1 cellular context compared by ENCODE assay signal in the genomic region with DNA sequence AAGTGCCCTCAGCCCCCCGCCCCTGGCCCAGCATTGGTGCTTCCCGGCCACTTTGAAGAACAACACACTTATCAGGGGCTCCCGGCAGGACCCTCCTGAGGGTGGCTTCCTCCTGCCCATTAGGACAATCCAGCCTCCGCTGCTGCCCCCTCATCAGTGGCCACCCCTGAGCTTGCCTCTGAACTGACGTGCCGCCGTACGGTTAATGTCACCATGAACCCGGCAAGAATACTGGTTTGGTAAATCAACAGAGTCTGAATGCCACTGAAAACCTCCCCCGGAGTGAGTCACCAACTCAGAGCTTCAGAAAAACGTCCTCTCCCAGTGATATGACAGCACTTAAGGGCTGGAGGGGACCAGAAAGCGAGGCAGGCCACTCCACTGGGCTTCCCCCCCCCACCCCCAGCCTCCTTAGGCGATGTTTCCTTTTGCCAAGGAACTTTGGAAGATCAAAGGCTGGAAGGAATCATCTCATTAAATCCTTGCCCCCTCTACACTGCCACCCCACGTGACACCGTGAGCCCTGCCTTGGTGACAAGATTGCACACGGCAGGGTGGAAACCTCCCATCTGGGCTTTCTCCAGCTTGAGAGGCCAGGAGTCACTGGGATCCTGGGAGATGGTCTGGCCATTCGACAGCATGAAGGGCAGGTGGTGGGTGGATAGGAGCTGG.
TF ChIP-seq lines count a peak whose summit lies in the region.

No MANE protein-coding gene starts in this region.

TF ChIP-seq in GM23338, 12 proteins besides CTCF, POLR2A, EP300 and RAD21 (continued from another document):
- TF ChIP-seq, protein P1, sequence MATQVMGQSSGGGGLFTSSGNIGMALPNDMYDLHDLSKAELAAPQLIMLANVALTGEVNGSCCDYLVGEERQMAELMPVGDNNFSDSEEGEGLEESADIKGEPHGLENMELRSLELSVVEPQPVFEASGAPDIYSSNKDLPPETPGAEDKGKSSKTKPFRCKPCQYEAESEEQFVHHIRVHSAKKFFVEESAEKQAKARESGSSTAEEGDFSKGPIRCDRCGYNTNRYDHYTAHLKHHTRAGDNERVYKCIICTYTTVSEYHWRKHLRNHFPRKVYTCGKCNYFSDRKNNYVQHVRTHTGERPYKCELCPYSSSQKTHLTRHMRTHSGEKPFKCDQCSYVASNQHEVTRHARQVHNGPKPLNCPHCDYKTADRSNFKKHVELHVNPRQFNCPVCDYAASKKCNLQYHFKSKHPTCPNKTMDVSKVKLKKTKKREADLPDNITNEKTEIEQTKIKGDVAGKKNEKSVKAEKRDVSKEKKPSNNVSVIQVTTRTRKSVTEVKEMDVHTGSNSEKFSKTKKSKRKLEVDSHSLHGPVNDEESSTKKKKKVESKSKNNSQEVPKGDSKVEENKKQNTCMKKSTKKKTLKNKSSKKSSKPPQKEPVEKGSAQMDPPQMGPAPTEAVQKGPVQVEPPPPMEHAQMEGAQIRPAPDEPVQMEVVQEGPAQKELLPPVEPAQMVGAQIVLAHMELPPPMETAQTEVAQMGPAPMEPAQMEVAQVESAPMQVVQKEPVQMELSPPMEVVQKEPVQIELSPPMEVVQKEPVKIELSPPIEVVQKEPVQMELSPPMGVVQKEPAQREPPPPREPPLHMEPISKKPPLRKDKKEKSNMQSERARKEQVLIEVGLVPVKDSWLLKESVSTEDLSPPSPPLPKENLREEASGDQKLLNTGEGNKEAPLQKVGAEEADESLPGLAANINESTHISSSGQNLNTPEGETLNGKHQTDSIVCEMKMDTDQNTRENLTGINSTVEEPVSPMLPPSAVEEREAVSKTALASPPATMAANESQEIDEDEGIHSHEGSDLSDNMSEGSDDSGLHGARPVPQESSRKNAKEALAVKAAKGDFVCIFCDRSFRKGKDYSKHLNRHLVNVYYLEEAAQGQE (IDR thresholded peaks at IDR 0.05; ENCODE audit: unreplicated experiment), result no peak
- TF ChIP-seq, protein P2, sequence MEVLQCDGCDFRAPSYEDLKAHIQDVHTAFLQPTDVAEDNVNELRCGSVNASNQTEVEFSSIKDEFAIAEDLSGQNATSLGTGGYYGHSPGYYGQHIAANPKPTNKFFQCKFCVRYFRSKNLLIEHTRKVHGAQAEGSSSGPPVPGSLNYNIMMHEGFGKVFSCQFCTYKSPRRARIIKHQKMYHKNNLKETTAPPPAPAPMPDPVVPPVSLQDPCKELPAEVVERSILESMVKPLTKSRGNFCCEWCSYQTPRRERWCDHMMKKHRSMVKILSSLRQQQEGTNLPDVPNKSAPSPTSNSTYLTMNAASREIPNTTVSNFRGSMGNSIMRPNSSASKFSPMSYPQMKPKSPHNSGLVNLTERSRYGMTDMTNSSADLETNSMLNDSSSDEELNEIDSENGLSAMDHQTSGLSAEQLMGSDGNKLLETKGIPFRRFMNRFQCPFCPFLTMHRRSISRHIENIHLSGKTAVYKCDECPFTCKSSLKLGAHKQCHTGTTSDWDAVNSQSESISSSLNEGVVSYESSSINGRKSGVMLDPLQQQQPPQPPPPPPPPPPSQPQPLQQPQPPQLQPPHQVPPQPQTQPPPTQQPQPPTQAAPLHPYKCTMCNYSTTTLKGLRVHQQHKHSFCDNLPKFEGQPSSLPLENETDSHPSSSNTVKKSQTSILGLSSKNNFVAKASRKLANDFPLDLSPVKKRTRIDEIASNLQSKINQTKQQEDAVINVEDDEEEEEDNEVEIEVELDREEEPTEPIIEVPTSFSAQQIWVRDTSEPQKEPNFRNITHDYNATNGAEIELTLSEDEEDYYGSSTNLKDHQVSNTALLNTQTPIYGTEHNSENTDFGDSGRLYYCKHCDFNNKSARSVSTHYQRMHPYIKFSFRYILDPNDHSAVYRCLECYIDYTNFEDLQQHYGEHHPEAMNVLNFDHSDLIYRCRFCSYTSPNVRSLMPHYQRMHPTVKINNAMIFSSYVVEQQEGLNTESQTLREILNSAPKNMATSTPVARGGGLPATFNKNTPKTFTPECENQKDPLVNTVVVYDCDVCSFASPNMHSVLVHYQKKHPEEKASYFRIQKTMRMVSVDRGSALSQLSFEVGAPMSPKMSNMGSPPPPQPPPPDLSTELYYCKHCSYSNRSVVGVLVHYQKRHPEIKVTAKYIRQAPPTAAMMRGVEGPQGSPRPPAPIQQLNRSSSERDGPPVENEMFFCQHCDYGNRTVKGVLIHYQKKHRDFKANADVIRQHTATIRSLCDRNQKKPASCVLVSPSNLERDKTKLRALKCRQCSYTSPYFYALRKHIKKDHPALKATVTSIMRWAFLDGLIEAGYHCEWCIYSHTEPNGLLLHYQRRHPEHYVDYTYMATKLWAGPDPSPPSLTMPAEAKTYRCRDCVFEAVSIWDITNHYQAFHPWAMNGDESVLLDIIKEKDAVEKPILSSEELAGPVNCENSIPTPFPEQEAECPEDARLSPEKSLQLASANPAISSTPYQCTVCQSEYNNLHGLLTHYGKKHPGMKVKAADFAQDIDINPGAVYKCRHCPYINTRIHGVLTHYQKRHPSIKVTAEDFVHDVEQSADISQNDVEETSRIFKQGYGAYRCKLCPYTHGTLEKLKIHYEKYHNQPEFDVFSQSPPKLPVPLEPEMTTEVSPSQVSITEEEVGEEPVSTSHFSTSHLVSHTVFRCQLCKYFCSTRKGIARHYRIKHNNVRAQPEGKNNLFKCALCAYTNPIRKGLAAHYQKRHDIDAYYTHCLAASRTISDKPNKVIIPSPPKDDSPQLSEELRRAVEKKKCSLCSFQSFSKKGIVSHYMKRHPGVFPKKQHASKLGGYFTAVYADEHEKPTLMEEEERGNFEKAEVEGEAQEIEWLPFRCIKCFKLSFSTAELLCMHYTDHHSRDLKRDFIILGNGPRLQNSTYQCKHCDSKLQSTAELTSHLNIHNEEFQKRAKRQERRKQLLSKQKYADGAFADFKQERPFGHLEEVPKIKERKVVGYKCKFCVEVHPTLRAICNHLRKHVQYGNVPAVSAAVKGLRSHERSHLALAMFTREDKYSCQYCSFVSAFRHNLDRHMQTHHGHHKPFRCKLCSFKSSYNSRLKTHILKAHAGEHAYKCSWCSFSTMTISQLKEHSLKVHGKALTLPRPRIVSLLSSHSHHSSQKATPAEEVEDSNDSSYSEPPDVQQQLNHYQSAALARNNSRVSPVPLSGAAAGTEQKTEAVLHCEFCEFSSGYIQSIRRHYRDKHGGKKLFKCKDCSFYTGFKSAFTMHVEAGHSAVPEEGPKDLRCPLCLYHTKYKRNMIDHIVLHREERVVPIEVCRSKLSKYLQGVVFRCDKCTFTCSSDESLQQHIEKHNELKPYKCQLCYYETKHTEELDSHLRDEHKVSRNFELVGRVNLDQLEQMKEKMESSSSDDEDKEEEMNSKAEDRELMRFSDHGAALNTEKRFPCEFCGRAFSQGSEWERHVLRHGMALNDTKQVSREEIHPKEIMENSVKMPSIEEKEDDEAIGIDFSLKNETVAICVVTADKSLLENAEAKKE (CRISPR knock-in tag; IDR thresholded peaks at IDR 0.05), result no peak
- no peak for TF ChIP-seq EZH2phosphoT487 (IDR thresholded peaks at IDR 0.05; ENCODE audit: unreplicated experiment)
- no peak for TF ChIP-seq NANOG (IDR thresholded peaks at IDR 0.05; ENCODE audit: borderline replicate concordance)
- TF ChIP-seq EZH2 (IDR thresholded peaks at IDR 0.05; ENCODE audit: low read depth, unreplicated experiment), result no peak
- TF ChIP-seq, protein P3, sequence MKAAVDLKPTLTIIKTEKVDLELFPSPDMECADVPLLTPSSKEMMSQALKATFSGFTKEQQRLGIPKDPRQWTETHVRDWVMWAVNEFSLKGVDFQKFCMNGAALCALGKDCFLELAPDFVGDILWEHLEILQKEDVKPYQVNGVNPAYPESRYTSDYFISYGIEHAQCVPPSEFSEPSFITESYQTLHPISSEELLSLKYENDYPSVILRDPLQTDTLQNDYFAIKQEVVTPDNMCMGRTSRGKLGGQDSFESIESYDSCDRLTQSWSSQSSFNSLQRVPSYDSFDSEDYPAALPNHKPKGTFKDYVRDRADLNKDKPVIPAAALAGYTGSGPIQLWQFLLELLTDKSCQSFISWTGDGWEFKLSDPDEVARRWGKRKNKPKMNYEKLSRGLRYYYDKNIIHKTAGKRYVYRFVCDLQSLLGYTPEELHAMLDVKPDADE (IDR thresholded peaks at IDR 0.05), result no peak
- TF ChIP-seq CREB1 (CRISPR knock-in tag; IDR thresholded peaks at IDR 0.05; ENCODE audit: low read depth), result no peak
- no peak for TF ChIP-seq POLR2AphosphoS5 (IDR thresholded peaks at IDR 0.05; ENCODE audit: low read depth)
- no peak for TF ChIP-seq JUNB (IDR thresholded peaks at IDR 0.05; ENCODE audit: unreplicated experiment)
